Comparison of ENCODE assay signal across 1 cellular context in genomic region chr19:14507704-14508246, GRCh38.
TF ChIP-seq lines count a peak whose summit lies in the region.

No MANE protein-coding gene starts in this region.

TF ChIP-seq in K562, 482 proteins besides CTCF, POLR2A, EP300 and RAD21 (continued from another document):
- no peak for TF ChIP-seq NR0B1 (IDR thresholded peaks at IDR 0.05; ENCODE audit: partially characterized antibody)
- TF ChIP-seq SMARCA4 (IDR thresholded peaks at IDR 0.05) = 0 out of 2 replicates have a peak, but pooled peaks have one; percentile 68
- TF ChIP-seq ATF7 (IDR thresholded peaks at IDR 0.05) = peak; percentile 39; the same call in 1 of the 2 replicates
- TF ChIP-seq ZBED1 (IDR thresholded peaks at IDR 0.05) = no peak
- no peak for TF ChIP-seq CGGBP1 (CRISPR knock-in tag; IDR thresholded peaks at IDR 0.05)
- TF ChIP-seq BACH1 (tag; IDR thresholded peaks at IDR 0.05) = no peak
- TF ChIP-seq USF2 (CRISPR knock-in tag; IDR thresholded peaks at IDR 0.05) = no peak
- peak; percentile 90; the same call in 1 of the 2 replicates for TF ChIP-seq NCOA1 (IDR thresholded peaks at IDR 0.05; ENCODE audit: low read depth)
- TF ChIP-seq ARID1B (IDR thresholded peaks at IDR 0.05) = peak; percentile 87
- TF ChIP-seq EGR1 (conservative IDR thresholded peaks at IDR 0.05) = peak; percentile 34; the same call in 1 of the 2 replicates
- TF ChIP-seq ZBTB7A (IDR thresholded peaks at IDR 0.05; ENCODE audit: borderline replicate concordance, control insufficient read depth, low read depth, low read length) = peak; percentile 82; the same call in 1 of the 2 replicates
- TF ChIP-seq RHOXF2B (CRISPR knock-in tag; conservative IDR thresholded peaks at IDR 0.05) = no peak
- TF ChIP-seq FOXM1 (IDR thresholded peaks at IDR 0.05; ENCODE audit: low read depth) = peak; percentile 42; the same call in 1 of the 2 replicates
- TF ChIP-seq FOXM1 (CRISPR knock-in tag; IDR thresholded peaks at IDR 0.05; ENCODE audit: low read depth) = no peak
- peak; percentile 57; the same call in 1 of the 2 replicates for TF ChIP-seq HMBOX1 (IDR thresholded peaks at IDR 0.05)
- TF ChIP-seq ARNT (IDR thresholded peaks at IDR 0.05) = 0 out of 4 replicates have a peak, but pooled peaks have one; percentile 39 to 42
- TF ChIP-seq TEAD4 (IDR thresholded peaks at IDR 0.05; ENCODE audit: low read length) = peak; percentile 85
- TF ChIP-seq TEAD4 (CRISPR knock-in tag; IDR thresholded peaks at IDR 0.05; ENCODE audit: borderline replicate concordance) = no peak
- no peak for TF ChIP-seq PRMT5 (CRISPR knock-in tag; IDR thresholded peaks at IDR 0.05)
- 0 out of 2 replicates have a peak, but pooled peaks have one; percentile 29 for TF ChIP-seq CREB1 (IDR thresholded peaks at IDR 0.05)
- TF ChIP-seq CREB1 (CRISPR knock-in tag; IDR thresholded peaks at IDR 0.05) = no peak
- TF ChIP-seq SAFB2 (IDR thresholded peaks at IDR 0.05; ENCODE audit: borderline replicate concordance, low read depth, low read length, severe bottlenecking) = no peak
- TF ChIP-seq HES1 (IDR thresholded peaks at IDR 0.05; ENCODE audit: low read depth) = peak; percentile 43; the same call in 1 of the 2 replicates
- TF ChIP-seq ZNF280B (CRISPR knock-in tag; IDR thresholded peaks at IDR 0.05) = no peak
- no peak for TF ChIP-seq ZNF699 (CRISPR knock-in tag; IDR thresholded peaks at IDR 0.05; ENCODE audit: insufficient replicate concordance)
- TF ChIP-seq PHB2 (IDR thresholded peaks at IDR 0.05; ENCODE audit: low read depth) = 0 out of 2 replicates have a peak, but pooled peaks have one; percentile 28
- no peak for TF ChIP-seq SMAD4 (CRISPR knock-in tag; conservative IDR thresholded peaks at IDR 0.05)
- TF ChIP-seq TRIM24 (IDR thresholded peaks at IDR 0.05) = peak in 1 of 2 experiments; percentile 2; a peak in 1 of 4 replicates
- 0 out of 2 replicates have a peak, but pooled peaks have one; percentile 37 for TF ChIP-seq CREM (IDR thresholded peaks at IDR 0.05; ENCODE audit: low read depth)
- TF ChIP-seq NFIC (IDR thresholded peaks at IDR 0.05) = peak; percentile 55
- no peak for TF ChIP-seq RBM17 (IDR thresholded peaks at IDR 0.05; ENCODE audit: borderline replicate concordance, low read depth, low read length)
- TF ChIP-seq STAT6 (CRISPR knock-in tag; IDR thresholded peaks at IDR 0.05) = 0 out of 2 replicates have a peak, but pooled peaks have one; percentile 61
- TF ChIP-seq ZKSCAN8 (CRISPR knock-in tag; IDR thresholded peaks at IDR 0.05) = no peak
